Comparison of ENCODE assay signal across 8 cellular contexts in genomic region chr11:118572914-118573550, GRCh38. TPM values are rescaled to one million over a fixed set of nuclear protein-coding genes. Genes with fewer than 3 reads are reported as not detected.
DNase-seq lines count a peak whose midpoint lies in the region; ATAC-seq and TF ChIP-seq lines count a peak whose summit lies in the region.

No MANE protein-coding gene starts in this region.

- DNase-seq in DMS 273 (lab: John Stamatoyannopoulos, UW; ENCODE audit: unreplicated experiment): peak; percentile 42
- DNase-seq in DMS 273 treated with DMSO at 0.1 percent for 48 hours (lab: John Stamatoyannopoulos, UW): no peak
- peak; percentile 49 for DNase-seq in HFFc6
- peak; percentile 21 for DNase-seq in NOMO-1 treated with DMSO at 0.1 percent for 48 hours (lab: John Stamatoyannopoulos, UW; ENCODE audit: unreplicated experiment)
- peak; percentile 3 for DNase-seq in activated naive CD8-positive, alpha-beta T cell treated with anti-CD3 and anti-CD28 coated beads for 36 hours
- no peak for DNase-seq in right atrium auricular region (ENCODE audit: low spot score)
- peak; percentile 33 for DNase-seq in renal cortical epithelial cell (ENCODE audit: low read depth)

- peak overlapping the region; percentile 97 for H3K27ac Mint-ChIP-seq in HFFc6
- H3K27ac Mint-ChIP-seq in activated naive CD8-positive, alpha-beta T cell treated with anti-CD3 and anti-CD28 coated beads for 36 hours: peak overlapping the region; percentile 92

- no peak for TF ChIP-seq CTCF in HFFc6 (IDR thresholded peaks at IDR 0.05)
- no peak for TF ChIP-seq CTCF in right atrium auricular region (IDR thresholded peaks at IDR 0.05)

- H3K9me3 ChIP-seq in right atrium auricular region: no peaks in the 10 kb centered on the region

- ATAC-seq in GM18519 (IDR thresholded peaks at IDR 0.05; ENCODE audit: low FRiP score, unreplicated experiment): no peak

- no peaks in the 10 kb centered on the region for H3K9me3 Mint-ChIP-seq in HFFc6
- no peaks in the 10 kb centered on the region for H3K9me3 Mint-ChIP-seq in activated naive CD8-positive, alpha-beta T cell treated with anti-CD3 and anti-CD28 coated beads for 36 hours

- H3K4me1 Mint-ChIP-seq in HFFc6 (ENCODE audit: low read depth): peaks cover 45% of the 10 kb centered on the region
- peaks cover 47% of the 10 kb centered on the region for H3K4me1 Mint-ChIP-seq in activated naive CD8-positive, alpha-beta T cell treated with anti-CD3 and anti-CD28 coated beads for 36 hours

- H3K27ac ChIP-seq in right atrium auricular region: peak overlapping the region; percentile 95 to 99

- H3K36me3 Mint-ChIP-seq in HFFc6 (ENCODE audit: low read depth): peaks cover 30% of the 10 kb centered on the region
- peaks cover 20% of the 10 kb centered on the region for H3K36me3 Mint-ChIP-seq in activated naive CD8-positive, alpha-beta T cell treated with anti-CD3 and anti-CD28 coated beads for 36 hours

- H3K4me1 ChIP-seq in right atrium auricular region: peaks cover 0 to 49% of the 10 kb centered on the region in 2 donors

- no peaks in the 10 kb centered on the region for H3K36me3 ChIP-seq in right atrium auricular region

- no peaks in the 10 kb centered on the region for H3K27me3 ChIP-seq in right atrium auricular region

- H3K4me3 Mint-ChIP-seq in HFFc6: peak overlapping the region; percentile 94
- H3K4me3 Mint-ChIP-seq in activated naive CD8-positive, alpha-beta T cell treated with anti-CD3 and anti-CD28 coated beads for 36 hours: peak overlapping the region; percentile 91

- H3K4me3 ChIP-seq in right atrium auricular region: peak overlapping the region; percentile 82 to 97

- no peaks in the 10 kb centered on the region; the same call in 1 of the 2 replicates for H3K27me3 Mint-ChIP-seq in HFFc6 (ENCODE audit: insufficient read depth)
- H3K27me3 Mint-ChIP-seq in activated naive CD8-positive, alpha-beta T cell treated with anti-CD3 and anti-CD28 coated beads for 36 hours: no peaks in the 10 kb centered on the region

RNA-seq across cellular contexts. Expression of gene ARCN1, which starts 0.8 kb away (rescaled TPM):
- 100 to 1,000 TPM; 271 to 331 (median 319) TPM for total RNA-seq in HFFc6 (2021; fragmentation: NEBNext Ultra II Directional; extraction: Animal tissue kit (Norgen Biotek cat#: 25700))
- 100 to 1,000 TPM; 141 to 150 TPM for total RNA-seq in activated naive CD8-positive, alpha-beta T cell treated with anti-CD3 and anti-CD28 coated beads for 36 hours
- total RNA-seq in right atrium auricular region: 100 to 1,000 TPM; 103 to 111 TPM
- 141 and 179 TPM in 2 replicates for total RNA-seq in renal cortical epithelial cell

RNA-seq across cellular contexts. Expression of gene IFT46, which starts 7.3 kb away (rescaled TPM):
- total RNA-seq in HFFc6 (2021; fragmentation: NEBNext Ultra II Directional; extraction: Animal tissue kit (Norgen Biotek cat#: 25700)): 10 to 100 TPM; 17.3 to 22.4 (median 20.2) TPM
- 10 to 100 TPM; 22.2 to 24.1 TPM for total RNA-seq in activated naive CD8-positive, alpha-beta T cell treated with anti-CD3 and anti-CD28 coated beads for 36 hours
- 10 to 100 TPM; 19.3 to 26.1 TPM for total RNA-seq in right atrium auricular region
- total RNA-seq in renal cortical epithelial cell: 23.1 and 24.7 TPM in 2 replicates

RNA-seq across cellular contexts. Expression of gene PHLDB1, which starts 34.4 kb away (rescaled TPM):
- 100 to 1,000 TPM; 106 to 121 (median 114) TPM for total RNA-seq in HFFc6 (2021; fragmentation: NEBNext Ultra II Directional; extraction: Animal tissue kit (Norgen Biotek cat#: 25700))
- total RNA-seq in activated naive CD8-positive, alpha-beta T cell treated with anti-CD3 and anti-CD28 coated beads for 36 hours: 1 to 10 TPM; 2.9 to 3.0 TPM
- total RNA-seq in right atrium auricular region (100 to 1,000 TPM; 102 to 105 TPM), renal cortical epithelial cell (66.9 and 212 TPM in 2 replicates)

RNA-seq across cellular contexts. Expression of gene TMEM25, which starts 42.0 kb away (rescaled TPM):
- total RNA-seq in HFFc6 (2021; fragmentation: NEBNext Ultra II Directional; extraction: Animal tissue kit (Norgen Biotek cat#: 25700)): 10 to 100 TPM; 10.8 to 17.1 (median 14.0) TPM
- total RNA-seq in activated naive CD8-positive, alpha-beta T cell treated with anti-CD3 and anti-CD28 coated beads for 36 hours: 10 to 100 TPM; 14.2 to 14.7 TPM
- total RNA-seq in right atrium auricular region (10 to 100 TPM; 15.6 to 16.5 TPM), renal cortical epithelial cell (35.9 and 72.0 TPM in 2 replicates)

RNA-seq across cellular contexts. Expression of gene TTC36, which starts 45.8 kb away (rescaled TPM):
- under 1 TPM in 5 of 6 experiments, not detected in 1; 0.25 to 0.88 (median 0.52) TPM for total RNA-seq in HFFc6 (2021; fragmentation: NEBNext Ultra II Directional; extraction: Animal tissue kit (Norgen Biotek cat#: 25700))
- total RNA-seq in activated naive CD8-positive, alpha-beta T cell treated with anti-CD3 and anti-CD28 coated beads for 36 hours: under 1 TPM; 0.42 to 0.62 TPM
- total RNA-seq in right atrium auricular region (under 1 TPM in 1 of 2 donors, not detected in 1; 0.89 TPM), renal cortical epithelial cell (1.4 and 2.6 TPM in 2 replicates)

Comparison
In these comparisons a context has a peak if more than half of its experiments do, and no peak if none do; other contexts are left out.
1. DNase-seq: peak in DMS 273 (single experiment), HFFc6 (single experiment), NOMO-1 treated with DMSO at 0.1 percent for 48 hours (single experiment), activated naive CD8-positive, alpha-beta T cell treated with anti-CD3 and anti-CD28 coated beads for 36 hours (single experiment) and renal cortical epithelial cell (single experiment); none in DMS 273 treated with DMSO at 0.1 percent for 48 hours (single experiment) and right atrium auricular region (single experiment).
2. RNA of gene PHLDB1, which starts 34.4 kb away (total RNA-seq): 66.9 to 212 TPM in renal cortical epithelial cell, 106 to 121 TPM in HFFc6 and 102 to 105 TPM in right atrium auricular region; 2.9 to 3.0 TPM in activated naive CD8-positive, alpha-beta T cell treated with anti-CD3 and anti-CD28 coated beads for 36 hours; every median in the first group is over 10 times any median in the second.